ENCODE assay signal across 1 cellular context in the genomic region with DNA sequence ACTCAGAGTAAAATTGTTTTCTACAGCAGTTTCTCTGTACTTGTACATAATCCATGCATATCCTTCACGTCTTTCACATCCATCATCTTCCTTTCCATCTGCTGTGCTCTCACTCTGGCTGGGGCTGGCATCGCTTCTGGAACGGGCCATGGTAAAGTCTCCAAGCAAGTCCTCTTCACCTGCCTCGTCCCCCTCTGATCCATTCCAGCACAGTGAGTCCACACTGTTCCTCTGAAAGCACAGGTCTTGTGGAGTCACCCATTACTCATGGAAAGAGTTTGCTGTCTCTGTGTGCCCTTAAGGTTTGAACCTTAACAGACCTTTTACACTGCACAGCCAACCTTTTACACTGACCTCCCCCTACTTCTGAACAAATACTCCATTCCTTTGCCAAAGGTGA.
A peak's percentile ranks its signal among the peaks of the same experiment; 100 is the strongest.
TF ChIP-seq lines count a peak whose summit lies in the region.

No MANE protein-coding gene starts in this region.

TF ChIP-seq in K562, 482 proteins besides CTCF, POLR2A, EP300 and RAD21 (continued from another document):
- TF ChIP-seq MED1 (CRISPR knock-in tag; IDR thresholded peaks at IDR 0.05; ENCODE audit: borderline replicate concordance) (no peak), FOSL1 (tag; conservative IDR thresholded peaks at IDR 0.05) (0 out of 2 replicates have a peak, but pooled peaks have one; percentile 18)
- TF ChIP-seq, protein P1, sequence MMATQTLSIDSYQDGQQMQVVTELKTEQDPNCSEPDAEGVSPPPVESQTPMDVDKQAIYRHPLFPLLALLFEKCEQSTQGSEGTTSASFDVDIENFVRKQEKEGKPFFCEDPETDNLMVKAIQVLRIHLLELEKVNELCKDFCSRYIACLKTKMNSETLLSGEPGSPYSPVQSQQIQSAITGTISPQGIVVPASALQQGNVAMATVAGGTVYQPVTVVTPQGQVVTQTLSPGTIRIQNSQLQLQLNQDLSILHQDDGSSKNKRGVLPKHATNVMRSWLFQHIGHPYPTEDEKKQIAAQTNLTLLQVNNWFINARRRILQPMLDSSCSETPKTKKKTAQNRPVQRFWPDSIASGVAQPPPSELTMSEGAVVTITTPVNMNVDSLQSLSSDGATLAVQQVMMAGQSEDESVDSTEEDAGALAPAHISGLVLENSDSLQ (IDR thresholded peaks at IDR 0.05): no peak
- TF ChIP-seq, protein P2, sequence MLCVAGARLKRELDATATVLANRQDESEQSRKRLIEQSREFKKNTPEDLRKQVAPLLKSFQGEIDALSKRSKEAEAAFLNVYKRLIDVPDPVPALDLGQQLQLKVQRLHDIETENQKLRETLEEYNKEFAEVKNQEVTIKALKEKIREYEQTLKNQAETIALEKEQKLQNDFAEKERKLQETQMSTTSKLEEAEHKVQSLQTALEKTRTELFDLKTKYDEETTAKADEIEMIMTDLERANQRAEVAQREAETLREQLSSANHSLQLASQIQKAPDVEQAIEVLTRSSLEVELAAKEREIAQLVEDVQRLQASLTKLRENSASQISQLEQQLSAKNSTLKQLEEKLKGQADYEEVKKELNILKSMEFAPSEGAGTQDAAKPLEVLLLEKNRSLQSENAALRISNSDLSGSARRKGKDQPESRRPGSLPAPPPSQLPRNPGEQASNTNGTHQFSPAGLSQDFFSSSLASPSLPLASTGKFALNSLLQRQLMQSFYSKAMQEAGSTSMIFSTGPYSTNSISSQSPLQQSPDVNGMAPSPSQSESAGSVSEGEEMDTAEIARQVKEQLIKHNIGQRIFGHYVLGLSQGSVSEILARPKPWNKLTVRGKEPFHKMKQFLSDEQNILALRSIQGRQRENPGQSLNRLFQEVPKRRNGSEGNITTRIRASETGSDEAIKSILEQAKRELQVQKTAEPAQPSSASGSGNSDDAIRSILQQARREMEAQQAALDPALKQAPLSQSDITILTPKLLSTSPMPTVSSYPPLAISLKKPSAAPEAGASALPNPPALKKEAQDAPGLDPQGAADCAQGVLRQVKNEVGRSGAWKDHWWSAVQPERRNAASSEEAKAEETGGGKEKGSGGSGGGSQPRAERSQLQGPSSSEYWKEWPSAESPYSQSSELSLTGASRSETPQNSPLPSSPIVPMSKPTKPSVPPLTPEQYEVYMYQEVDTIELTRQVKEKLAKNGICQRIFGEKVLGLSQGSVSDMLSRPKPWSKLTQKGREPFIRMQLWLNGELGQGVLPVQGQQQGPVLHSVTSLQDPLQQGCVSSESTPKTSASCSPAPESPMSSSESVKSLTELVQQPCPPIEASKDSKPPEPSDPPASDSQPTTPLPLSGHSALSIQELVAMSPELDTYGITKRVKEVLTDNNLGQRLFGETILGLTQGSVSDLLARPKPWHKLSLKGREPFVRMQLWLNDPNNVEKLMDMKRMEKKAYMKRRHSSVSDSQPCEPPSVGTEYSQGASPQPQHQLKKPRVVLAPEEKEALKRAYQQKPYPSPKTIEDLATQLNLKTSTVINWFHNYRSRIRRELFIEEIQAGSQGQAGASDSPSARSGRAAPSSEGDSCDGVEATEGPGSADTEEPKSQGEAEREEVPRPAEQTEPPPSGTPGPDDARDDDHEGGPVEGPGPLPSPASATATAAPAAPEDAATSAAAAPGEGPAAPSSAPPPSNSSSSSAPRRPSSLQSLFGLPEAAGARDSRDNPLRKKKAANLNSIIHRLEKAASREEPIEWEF (CRISPR knock-in tag; IDR thresholded peaks at IDR 0.05): no peak
